Comparison of ENCODE assay signal across 8 cellular contexts in genomic region chr14:93045965-93046695, GRCh38.
A peak's percentile ranks its signal among the peaks of the same experiment; 100 is the strongest.
DNase-seq lines count a peak whose midpoint lies in the region; ATAC-seq and TF ChIP-seq lines count a peak whose summit lies in the region.

No MANE protein-coding gene starts in this region.

- 73 to 75% methylated on average over 15 of the region's 15 CpGs for WGBS in thyroid gland, 2 donors

- peak overlapping the region; percentile 1 to 89 for H3K27ac Mint-ChIP-seq in activated naive CD4-positive, alpha-beta T cell treated with anti-CD3 and anti-CD28 coated beads, Interleukin-2, amount 50 U/mL, for 72 hours
- H3K27ac Mint-ChIP-seq in activated naive CD8-positive, alpha-beta T cell: peak overlapping the region; percentile 51
- no peak overlapping the region for H3K27ac Mint-ChIP-seq in activated CD8-positive, alpha-beta memory T cell treated with anti-CD3 and anti-CD28 coated beads, Interleukin-2, amount 10 ng/mL, durations not matched to agents 7 days and 5 days

- no peak for DNase-seq in activated naive CD4-positive, alpha-beta T cell treated with anti-CD3 and anti-CD28 coated beads, Interleukin-2, amount 50 U/mL, for 72 hours (ENCODE audit: low spot score in 2 of 2)
- no peak for DNase-seq in activated naive CD4-positive, alpha-beta T cell treated with anti-CD3 and anti-CD28 coated beads, Interleukin-2, amount 50 U/mL, for 16 hours
- DNase-seq in left ventricle myocardium superior: no peak
- peak; percentile 83 to 85 for DNase-seq in thyroid gland
- no peak for DNase-seq in GM20000 (ENCODE audit: low spot score)
- DNase-seq in SW 1271 (lab: John Stamatoyannopoulos, UW): no peak
- DNase-seq in activated CD8-positive, alpha-beta memory T cell treated with anti-CD3 and anti-CD28 coated beads, Interleukin-2, amount 10 ng/mL, durations not matched to agents 7 days and 5 days: no peak

- H3K36me3 ChIP-seq in thyroid gland: no peaks in the 10 kb centered on the region

- H3K4me1 ChIP-seq in thyroid gland: peaks cover 70 to 95% of the 10 kb centered on the region in 2 donors

- H3K36me3 Mint-ChIP-seq in activated naive CD4-positive, alpha-beta T cell treated with anti-CD3 and anti-CD28 coated beads, Interleukin-2, amount 50 U/mL, for 72 hours: no peaks in the 10 kb centered on the region
- peaks cover 6% of the 10 kb centered on the region for H3K36me3 Mint-ChIP-seq in activated naive CD8-positive, alpha-beta T cell
- peaks cover 3% of the 10 kb centered on the region for H3K36me3 Mint-ChIP-seq in activated CD8-positive, alpha-beta memory T cell treated with anti-CD3 and anti-CD28 coated beads, Interleukin-2, amount 10 ng/mL, durations not matched to agents 7 days and 5 days

- no peak overlapping the region for H3K4me3 ChIP-seq in thyroid gland (replicated peaks in 1 of 3)

- intact Hi-C loops in left ventricle myocardium superior (cut with micrococcal nuclease): no loop called here
- intact Hi-C loops in thyroid gland (cut with DNase I): no loop called here

- no peak for TF ChIP-seq CTCF in thyroid gland (IDR thresholded peaks at IDR 0.05)
- no peak for TF ChIP-seq CTCF in GM20000 (IDR thresholded peaks at IDR 0.05; ENCODE audit: extremely low read depth, missing control alignments)

- H3K27ac ChIP-seq in thyroid gland: peak overlapping the region; percentile 90 to 96 (median 93)

- TF ChIP-seq POLR2A in thyroid gland (IDR thresholded peaks at IDR 0.05): no peak

- CTCF ChIA-PET in activated CD8-positive, alpha-beta memory T cell treated with anti-CD3 and anti-CD28 coated beads, Interleukin-2, amount 10 ng/mL, durations not matched to agents 7 days and 5 days (lab: Charles Lee): interaction anchor here (0.9 to 1.0 kb wide), 2 partner anchors 10 to 12 kb away, joined by 3 read pairs; no protein-coding TSS in a partner anchor

- no peaks in the 10 kb centered on the region for H3K27me3 Mint-ChIP-seq in activated naive CD8-positive, alpha-beta T cell
- H3K27me3 Mint-ChIP-seq in activated CD8-positive, alpha-beta memory T cell treated with anti-CD3 and anti-CD28 coated beads, Interleukin-2, amount 10 ng/mL, durations not matched to agents 7 days and 5 days: no peaks in the 10 kb centered on the region

- H3K9me3 ChIP-seq in thyroid gland: no peaks in the 10 kb centered on the region

- no peaks in the 10 kb centered on the region for H3K27me3 ChIP-seq in thyroid gland

- no peak overlapping the region for H3K4me3 Mint-ChIP-seq in activated naive CD8-positive, alpha-beta T cell
- no peak overlapping the region for H3K4me3 Mint-ChIP-seq in activated CD8-positive, alpha-beta memory T cell treated with anti-CD3 and anti-CD28 coated beads, Interleukin-2, amount 10 ng/mL, durations not matched to agents 7 days and 5 days

- ATAC-seq in activated naive CD4-positive, alpha-beta T cell treated with anti-CD3 and anti-CD28 coated beads, Interleukin-2, amount 50 U/mL, for 72 hours: no peak
- ATAC-seq in left ventricle myocardium superior: peak; percentile 12
- ATAC-seq in activated CD8-positive, alpha-beta memory T cell treated with anti-CD3 and anti-CD28 coated beads, Interleukin-2, amount 10 ng/mL, durations not matched to agents 7 days and 5 days: no peak

- peaks cover 51% of the 10 kb centered on the region for H3K4me1 Mint-ChIP-seq in activated naive CD8-positive, alpha-beta T cell (ENCODE audit: low read depth)
- H3K4me1 Mint-ChIP-seq in activated CD8-positive, alpha-beta memory T cell treated with anti-CD3 and anti-CD28 coated beads, Interleukin-2, amount 10 ng/mL, durations not matched to agents 7 days and 5 days: peaks cover 45% of the 10 kb centered on the region

- H3K9me3 Mint-ChIP-seq in activated naive CD4-positive, alpha-beta T cell treated with anti-CD3 and anti-CD28 coated beads, Interleukin-2, amount 50 U/mL, for 72 hours: no peaks in the 10 kb centered on the region
- H3K9me3 Mint-ChIP-seq in activated naive CD8-positive, alpha-beta T cell (ENCODE audit: low read depth): no peaks in the 10 kb centered on the region
- H3K9me3 Mint-ChIP-seq in activated CD8-positive, alpha-beta memory T cell treated with anti-CD3 and anti-CD28 coated beads, Interleukin-2, amount 10 ng/mL, durations not matched to agents 7 days and 5 days (ENCODE audit: low read depth): no peaks in the 10 kb centered on the region

Comparison
In these comparisons a context has a peak if more than half of its experiments do, and no peak if none do; other contexts are left out.
1. DNase-seq: peak in thyroid gland (2 of 2); none in activated naive CD4-positive, alpha-beta T cell treated with anti-CD3 and anti-CD28 coated beads, Interleukin-2, amount 50 U/mL, for 72 hours (0 of 2), activated naive CD4-positive, alpha-beta T cell treated with anti-CD3 and anti-CD28 coated beads, Interleukin-2, amount 50 U/mL, for 16 hours (single experiment), left ventricle myocardium superior (single experiment), GM20000 (single experiment), SW 1271 (0 of 2) and activated CD8-positive, alpha-beta memory T cell treated with anti-CD3 and anti-CD28 coated beads, Interleukin-2, amount 10 ng/mL, durations not matched to agents 7 days and 5 days (single experiment).